ENCODE assay signal across 14 cellular contexts in the genomic region with DNA sequence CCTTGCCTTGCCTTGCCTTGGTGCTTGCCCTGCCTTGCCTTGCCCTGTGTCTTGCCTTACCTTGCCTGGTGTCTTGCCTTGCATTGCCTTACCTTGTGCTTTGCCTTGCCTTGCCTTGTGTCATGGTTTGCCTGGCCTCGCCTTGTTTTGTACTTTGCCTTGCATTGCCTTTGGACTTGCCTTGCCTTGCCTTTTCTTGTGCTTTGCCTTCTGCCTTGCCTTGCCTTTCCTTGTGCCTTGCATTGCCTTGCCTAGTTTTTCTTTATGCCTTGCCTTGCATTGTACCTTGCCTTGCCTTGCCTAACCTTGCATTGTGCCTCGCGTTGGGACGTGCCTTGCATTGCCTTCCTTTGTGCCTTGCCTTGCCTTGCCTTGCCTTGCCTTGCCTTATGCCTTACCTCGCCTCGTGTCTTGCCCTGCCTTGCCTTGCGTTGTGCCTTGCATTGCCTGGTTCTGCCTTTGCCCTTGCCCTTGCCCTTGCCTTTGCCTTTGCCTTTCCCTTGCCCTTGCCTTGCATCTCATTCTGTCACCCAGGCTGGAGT.
DNase-seq lines count a peak whose midpoint lies in the region; FAIRE-seq and TF ChIP-seq lines count a peak whose summit lies in the region.
"Had no signal": no experiment of that assay in that cellular context is flagged by ENCODE, and none has a peak within 500 bp of the region (broad histone marks: within the 10 kb centered on the region; RNA-seq: fewer than 3 reads in every experiment).

No MANE protein-coding gene starts in this region.

- TF ChIP-seq RAD21 in H1 (IDR thresholded peaks at IDR 0.05 in 1 of 2, conservative IDR thresholded peaks at IDR 0.05 in 1 of 2; ENCODE audit: low read depth in 2 of 2, low read length in 2 of 2), result no peak

- H3K4ac ChIP-seq in H9 (ENCODE audit: low read depth, low read length) (no peak overlapping the region), H1 (replicated peaks; ENCODE audit: insufficient read length, low read depth, low read length) (no peak overlapping the region)

- no peak overlapping the region for H2BK15ac ChIP-seq in H9 (ENCODE audit: low read depth, low read length)
- peak overlapping the region; percentile 76; the same call in 1 of the 2 replicates for H2BK15ac ChIP-seq in H1 (ENCODE audit: low read length)

- H3K23ac ChIP-seq in H9 (ENCODE audit: insufficient read length, low read depth, low read length), result peak overlapping the region; percentile 96
- no peak overlapping the region for H3K23ac ChIP-seq in H1 (ENCODE audit: insufficient read length)

- H3K27ac Mint-ChIP-seq in H9, result no peak overlapping the region
- H3K27ac Mint-ChIP-seq: CD4-positive, CD25-positive, alpha-beta regulatory T cell; GM23338 had no signal

- H4K5ac ChIP-seq in H9 (ENCODE audit: insufficient read length, low read depth, low read length) (peak overlapping the region; percentile 41), H1 (ENCODE audit: insufficient read length, low read depth, low read length) (no peak overlapping the region)

- H4K8ac ChIP-seq in H9 (replicated peaks; ENCODE audit: insufficient read length, low read depth, low read length) (peak overlapping the region; percentile 97), H1 (ENCODE audit: extremely low read depth, insufficient read depth, low read length) (no peak overlapping the region)

- H3K79me1 ChIP-seq in H9 (ENCODE audit: insufficient read depth, low read depth, low read length, poor library complexity, severe bottlenecking) (no peaks in the 10 kb centered on the region), H1 (ENCODE audit: low read depth, low read length) (no peaks in the 10 kb centered on the region)

- FAIRE-seq in H1 (lab: Jason Lieb, UNC) (no peak), keratinocyte (lab: Jason Lieb, UNC) (peak; percentile 48), small intestine (lab: Jason Lieb, UNC) (no peak)

- H3K27me3 ChIP-seq in H9 (ENCODE audit: insufficient read depth, low read length), result no peaks in the 10 kb centered on the region; the same call in 1 of the 2 replicates
- H3K27me3 ChIP-seq in H1 (replicated peaks in 1 of 4; ENCODE audit: control insufficient read depth in 3 of 4, extremely low read depth in 1 of 4, insufficient read depth in 3 of 4, low read length in 3 of 4), result peaks cover 0 to 2% (median 0%) of the 10 kb centered on the region in 4 experiments; a peak in 1 of 7 replicates
- H3K27me3 ChIP-seq in keratinocyte (ENCODE audit: control insufficient read depth, extremely low read depth, insufficient read depth, low read length), result no peaks in the 10 kb centered on the region
- H3K27me3 ChIP-seq in small intestine (ENCODE audit: control insufficient read depth in 2 of 2, insufficient read depth in 2 of 2, low read length in 2 of 2), result no peaks in the 10 kb centered on the region
- H3K27me3 ChIP-seq: BLaER1 treated with 17β-estradiol and CSF1 and Interleukin-3, amounts not matched to agents 10 nM and 100 nM had no signal

- H3K14ac ChIP-seq in H9 (ENCODE audit: insufficient read depth, low read length) (no peak overlapping the region), H1 (ENCODE audit: insufficient read length) (no peak overlapping the region)

- H2BK12ac ChIP-seq in H9 (ENCODE audit: insufficient read length, low read depth, low read length) (no peak overlapping the region), H1 (ENCODE audit: low read depth, low read length) (peak overlapping the region; percentile 98; the same call in 1 of the 2 replicates)

- H3K36me3 ChIP-seq in H1 (ENCODE audit: control insufficient read depth in 2 of 4, insufficient read depth in 4 of 4, low read length in 3 of 4), result no peaks in the 10 kb centered on the region
- H3K36me3 ChIP-seq in keratinocyte (ENCODE audit: control insufficient read depth in 2 of 2, extremely low read depth in 1 of 2, insufficient read depth in 2 of 2, low read length in 2 of 2), result no peaks in the 10 kb centered on the region
- no peaks in the 10 kb centered on the region for H3K36me3 ChIP-seq in small intestine (ENCODE audit: control insufficient read depth in 2 of 2, insufficient read depth in 2 of 2, low read length in 2 of 2)
- H3K36me3 ChIP-seq: BLaER1 treated with 17β-estradiol and CSF1 and Interleukin-3, amounts not matched to agents 10 nM and 100 nM; HAP-1 had no signal

- H2BK5ac ChIP-seq in H9 (ENCODE audit: insufficient read length, low read length) (no peak overlapping the region), H1 (ENCODE audit: low read depth, low read length) (peak overlapping the region; percentile 52; the same call in 1 of the 2 replicates)

- no peak for TF ChIP-seq POLR2A in H1 (IDR thresholded peaks at IDR 0.05; ENCODE audit: control extremely low read depth in 1 of 2, low read depth in 2 of 2, low read length in 2 of 2)

- no peak for TF ChIP-seq CTCF in H9 (conservative IDR thresholded peaks at IDR 0.05)
- no peak for TF ChIP-seq CTCF in H1 (IDR thresholded peaks at IDR 0.05; ENCODE audit: control extremely low read depth in 1 of 3, insufficient read depth in 1 of 3, low read depth in 1 of 3, low read length in 3 of 3)
- no peak for TF ChIP-seq CTCF in keratinocyte (optimal IDR thresholded peaks at IDR 0.05 in 1 of 3, IDR thresholded peaks at IDR 0.05 in 1 of 3, conservative IDR thresholded peaks at IDR 0.05 in 1 of 3; ENCODE audit: extremely low read depth in 1 of 3, insufficient read depth in 2 of 3, low read length in 3 of 3)

- peaks cover 27 to 31% of the 10 kb centered on the region in 2 experiments for H3K9me3 Mint-ChIP-seq in H9
- H3K9me3 Mint-ChIP-seq: GM23338 had no signal

- no peaks in the 10 kb centered on the region for H3K4me1 Mint-ChIP-seq in H9
- H3K4me1 Mint-ChIP-seq: CD4-positive, CD25-positive, alpha-beta regulatory T cell; GM23338 had no signal

- no peak overlapping the region for H3T11ph ChIP-seq in H9 (ENCODE audit: low read length)

- CTCF ChIA-PET in H1 (lab: Charles Lee; ENCODE audit: partially characterized antibody), result no interaction called here

- H2BK120ac ChIP-seq in H9 (ENCODE audit: low read depth, low read length, poor library complexity, severe bottlenecking) (no peak overlapping the region), H1 (replicated peaks; ENCODE audit: low read depth, low read length) (no peak overlapping the region)

- WGBS in H9 (ENCODE audit: extremely low coverage, insufficient read length, low lambda C conversion rate), result no CpG with 5 or more reads among the region's 7 CpGs
- WGBS in H1 (ENCODE audit: extremely low coverage in 1 of 2, insufficient coverage in 1 of 2, insufficient read length in 1 of 2, insufficient replicate concordance in 2 of 2, low coverage in 1 of 2, low lambda C conversion rate in 2 of 2, missing lambda C conversion rate in 1 of 2), 2 experiments, result 85% methylated on average over 7 of the region's 7 CpGs; no CpG with 5 or more reads in 1 of the 2 experiments
- WGBS in small intestine, 3 donors, result 87 to 93% (median 92%) methylated on average over 7 of the region's 7 CpGs

- H3K79me2 ChIP-seq in H9 (ENCODE audit: insufficient read depth, low read length) (no peaks in the 10 kb centered on the region), H1 (ENCODE audit: control insufficient read depth in 1 of 2, insufficient read depth in 2 of 2, low read length in 2 of 2) (no peaks in the 10 kb centered on the region), keratinocyte (ENCODE audit: control insufficient read depth, insufficient read depth, low read length) (no peaks in the 10 kb centered on the region)

- H3K4me2 ChIP-seq in H9 (ENCODE audit: insufficient read depth, insufficient read length, low read length) (no peak overlapping the region), H1 (ENCODE audit: insufficient read depth in 1 of 2, low read depth in 2 of 2, low read length in 2 of 2) (no peak overlapping the region), keratinocyte (ENCODE audit: control insufficient read depth, extremely low read depth, insufficient read depth, low read depth, low read length) (no peak overlapping the region)
- H3K4me2 ChIP-seq: BLaER1 treated with 17β-estradiol and CSF1 and Interleukin-3, amounts not matched to agents 10 nM and 100 nM; GM23338 had no signal

- H2BK20ac ChIP-seq in H9 (ENCODE audit: low read depth, low read length, poor library complexity, severe bottlenecking), result no peak overlapping the region
- peak overlapping the region; percentile 21; the same call in 1 of the 2 replicates for H2BK20ac ChIP-seq in H1 (ENCODE audit: low read length)

- H4K91ac ChIP-seq in H9 (ENCODE audit: insufficient read length, low read depth, low read length) (no peak overlapping the region), H1 (replicated peaks; ENCODE audit: insufficient read length, low read length) (peak overlapping the region; percentile 88)

- TF ChIP-seq EP300 in H1 (IDR thresholded peaks at IDR 0.05; ENCODE audit: borderline replicate concordance in 1 of 2, low read depth in 2 of 2, low read length in 2 of 2), result no peak

- no peaks in the 10 kb centered on the region for H3K9me1 ChIP-seq in keratinocyte (ENCODE audit: control insufficient read depth, extremely low read depth, insufficient read depth, low read length)

- H3K18ac ChIP-seq in H9 (ENCODE audit: insufficient read length, low read depth, low read length), result no peak overlapping the region
- peak overlapping the region; percentile 48; the same call in 1 of the 2 replicates for H3K18ac ChIP-seq in H1 (ENCODE audit: extremely low read depth, low read length)

- H2AK5ac ChIP-seq in H9 (ENCODE audit: insufficient read length, low read length), result no peak overlapping the region
- peak overlapping the region; percentile 100; the same call in 1 of the 2 replicates for H2AK5ac ChIP-seq in H1 (ENCODE audit: low read depth, low read length)

- H4K20me1 ChIP-seq in H9 (ENCODE audit: control insufficient read depth, insufficient read depth, insufficient read length) (peaks cover 7% of the 10 kb centered on the region), H1 (replicated peaks in 1 of 2; ENCODE audit: control insufficient read depth in 1 of 2, insufficient read depth in 2 of 2, low read length in 2 of 2) (no peaks in the 10 kb centered on the region), keratinocyte (ENCODE audit: control insufficient read depth, extremely low read depth, insufficient read depth, low read length) (no peaks in the 10 kb centered on the region)
- H4K20me1 ChIP-seq: BLaER1 treated with 17β-estradiol and CSF1 and Interleukin-3, amounts not matched to agents 10 nM and 100 nM had no signal

- no peak overlapping the region for H3K9ac ChIP-seq in H9 (ENCODE audit: extremely low read depth, insufficient read length, low read length)
- H3K9ac ChIP-seq in H1 (replicated peaks in 1 of 4; ENCODE audit: extremely low read depth in 1 of 4, low read depth in 3 of 4, low read length in 3 of 4), result no peak overlapping the region
- no peak overlapping the region for H3K9ac ChIP-seq in keratinocyte (ENCODE audit: control insufficient read depth, extremely low read depth, insufficient read depth, low read length)
- H3K9ac ChIP-seq: BLaER1 treated with 17β-estradiol and CSF1 and Interleukin-3, amounts not matched to agents 10 nM and 100 nM had no signal

- H3K9me3 ChIP-seq in H9 (ENCODE audit: control insufficient read depth, low read depth, low read length), result peaks cover 25% of the 10 kb centered on the region
- no peaks in the 10 kb centered on the region for H3K9me3 ChIP-seq in H1 (ENCODE audit: insufficient read depth in 2 of 2, low read depth in 1 of 2, low read length in 1 of 2)
- H3K9me3 ChIP-seq in keratinocyte (ENCODE audit: control insufficient read depth, low read depth, low read length), result peaks cover 36% of the 10 kb centered on the region
- no peaks in the 10 kb centered on the region for H3K9me3 ChIP-seq in small intestine (ENCODE audit: control insufficient read depth, low read depth)
- H3K9me3 ChIP-seq: HAP-1 had no signal

- H3K4me3 Mint-ChIP-seq in H9, result no peak overlapping the region
- H3K4me3 Mint-ChIP-seq: CD4-positive, CD25-positive, alpha-beta regulatory T cell; GM23338 had no signal

- no peaks in the 10 kb centered on the region for H3K4me1 ChIP-seq in H9 (ENCODE audit: insufficient read depth, low read length)
- no peaks in the 10 kb centered on the region for H3K4me1 ChIP-seq in H1 (replicated peaks in 1 of 4; ENCODE audit: control insufficient read depth in 3 of 4, insufficient read depth in 4 of 4, low read length in 3 of 4)
- peaks cover 5% of the 10 kb centered on the region for H3K4me1 ChIP-seq in keratinocyte (ENCODE audit: control insufficient read depth, extremely low read depth, insufficient read depth, low read length)
- no peaks in the 10 kb centered on the region for H3K4me1 ChIP-seq in small intestine (ENCODE audit: control insufficient read depth in 2 of 2, insufficient read depth in 1 of 2, low read depth in 1 of 2, low read length in 1 of 2)
- H3K4me1 ChIP-seq: BLaER1 treated with 17β-estradiol and CSF1 and Interleukin-3, amounts not matched to agents 10 nM and 100 nM; HAP-1 had no signal

- H3K27ac ChIP-seq in H9 (ENCODE audit: insufficient read length, low read depth, low read length) (no peak overlapping the region), H1 (ENCODE audit: low read depth, low read length) (no peak overlapping the region), keratinocyte (ENCODE audit: control insufficient read depth, insufficient read depth, low read length) (no peak overlapping the region), small intestine (ENCODE audit: low read depth in 1 of 2, low read length in 1 of 2) (no peak overlapping the region)
- H3K27ac ChIP-seq: BLaER1 treated with 17β-estradiol and CSF1 and Interleukin-3, amounts not matched to agents 10 nM and 100 nM had no signal

- H2AFZ ChIP-seq in H9 (ENCODE audit: low read length) (no peak overlapping the region), H1 (ENCODE audit: low read length) (no peak overlapping the region), keratinocyte (ENCODE audit: control insufficient read depth, low read length) (no peak overlapping the region)
- H2AFZ ChIP-seq: GM23338 had no signal

- no peaks in the 10 kb centered on the region; the same call in 1 of the 2 replicates for H3K27me3 Mint-ChIP-seq in H9 (ENCODE audit: low read depth)
- H3K27me3 Mint-ChIP-seq: CD4-positive, CD25-positive, alpha-beta regulatory T cell had no signal

- peak overlapping the region; percentile 15 for H3K56ac ChIP-seq in H9 (ENCODE audit: insufficient read length, low read depth, low read length)
- no peak overlapping the region for H3K56ac ChIP-seq in H1 (replicated peaks; ENCODE audit: insufficient read length, low read depth, low read length)

- dilution Hi-C loops in keratinocyte (cut with MboI; ENCODE audit: extremely low pct_ligation_motif_present, low sequenced_read_pairs), result no loop called here

- POLR2A ChIA-PET in H1 (lab: Charles Lee; ENCODE audit: partially characterized antibody), result no interaction called here

- DNase-seq in H9, result peak; percentile 10
- no peak for DNase-seq in H1 (ENCODE audit: low read depth in 1 of 2, low spot score in 2 of 2)
- DNase-seq in keratinocyte (ENCODE audit: low read depth, low spot score), result no peak
- peak; percentile 21 for DNase-seq in small intestine
- DNase-seq in DMS53 treated with DMSO at 0.1 percent for 48 hours (lab: John Stamatoyannopoulos, UW; ENCODE audit: unreplicated experiment), result no peak
- DNase-seq in stimulated activated CD8-positive, alpha-beta memory T cell treated with anti-CD3 and anti-CD28 coated beads, Interleukin-4, amount 100 ng/mL, for 48 hours, result no peak
- DNase-seq in foreskin melanocyte, result no peak
- DNase-seq: 8988T; ACHN; CD4-positive, CD25-positive, alpha-beta regulatory T cell; DMS53 had no signal

- H3K23me2 ChIP-seq in H9 (ENCODE audit: insufficient read length, low read depth, low read length, poor library complexity, severe bottlenecking) (no peaks in the 10 kb centered on the region), H1 (ENCODE audit: low read depth, low read length) (no peaks in the 10 kb centered on the region)

- H3K4me3 ChIP-seq in H1 (ENCODE audit: extremely low read depth in 1 of 4, insufficient read depth in 2 of 4, low read depth in 3 of 4, low read length in 4 of 4) (no peak overlapping the region), keratinocyte (ENCODE audit: control insufficient read depth in 2 of 3, extremely low read depth in 1 of 3, insufficient read depth in 2 of 3, low read depth in 1 of 3, low read length in 3 of 3) (no peak overlapping the region), small intestine (ENCODE audit: low read depth in 1 of 2, low read length in 2 of 2) (no peak overlapping the region)
- H3K4me3 ChIP-seq: BLaER1 treated with 17β-estradiol and CSF1 and Interleukin-3, amounts not matched to agents 10 nM and 100 nM; GM23338; HAP-1 had no signal

- H3K36me3 Mint-ChIP-seq in H9 (ENCODE audit: insufficient read depth in 1 of 3, low read depth in 3 of 3), result peaks cover 0 to 2% (median 1%) of the 10 kb centered on the region in 3 experiments; a peak in 1 of 7 replicates
- H3K36me3 Mint-ChIP-seq: CD4-positive, CD25-positive, alpha-beta regulatory T cell had no signal

Comparison
In these comparisons a context has a peak if more than half of its experiments do, and no peak if none do; other contexts are left out.
1. DNase-seq: peak in H9 (single experiment) and small intestine (single experiment); none in H1 (0 of 2), keratinocyte (single experiment), DMS53 treated with DMSO at 0.1 percent for 48 hours (single experiment), stimulated activated CD8-positive, alpha-beta memory T cell treated with anti-CD3 and anti-CD28 coated beads, Interleukin-4, amount 100 ng/mL, for 48 hours (single experiment) and foreskin melanocyte (single experiment).